In the genomic region with DNA sequence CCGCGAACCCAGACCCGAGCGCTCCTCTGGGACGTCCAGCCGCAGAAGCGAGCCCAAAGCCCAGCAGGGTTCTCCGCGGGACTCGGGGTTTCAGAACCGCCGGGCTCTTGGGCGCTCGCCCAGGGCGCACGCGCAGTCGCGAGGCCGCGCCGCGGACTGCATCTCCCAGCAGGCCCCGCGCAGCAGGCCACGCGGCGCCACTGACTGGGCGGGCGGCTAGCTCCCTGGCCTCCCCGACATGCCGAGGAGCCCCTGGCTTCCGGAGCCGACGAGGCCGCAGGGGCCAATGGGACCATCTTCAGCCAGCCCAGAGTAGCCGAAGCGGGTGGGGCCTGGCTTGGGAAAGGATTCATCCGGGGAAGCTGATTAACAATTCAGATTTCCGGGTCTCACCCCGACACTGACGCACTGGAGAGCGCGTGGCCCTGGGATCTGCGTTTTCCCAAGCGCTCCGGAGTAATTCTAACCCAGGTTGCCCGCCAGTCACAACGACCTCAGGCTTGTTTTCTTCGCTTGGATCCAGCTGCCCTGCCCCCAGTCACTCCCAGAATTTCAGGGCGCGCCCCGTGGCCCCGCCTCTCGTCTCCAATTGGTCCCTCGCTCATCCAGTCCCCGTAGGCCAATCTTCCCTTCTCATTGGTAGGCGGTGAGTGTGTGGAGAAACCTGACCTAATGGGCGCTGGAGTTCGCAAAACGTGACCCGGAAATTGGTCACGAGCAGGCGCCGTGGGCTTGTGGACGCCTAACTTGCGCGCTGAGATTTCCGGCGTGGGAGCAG, we compare ENCODE assay signal across 8 cellular contexts. TPM values are rescaled to one million over a fixed set of nuclear protein-coding genes. Genes with fewer than 3 reads are reported as not detected.
A peak's percentile ranks its signal among the peaks of the same experiment; 100 is the strongest.
DNase-seq lines count a peak whose midpoint lies in the region; ATAC-seq, FAIRE-seq and TF ChIP-seq lines count a peak whose summit lies in the region.

A gene (plus strand): TSS at position 745 of the 778 bp plus-strand sequence. CDS start 328 bp downstream, outside the sequence.

- H3K79me2 ChIP-seq in OCI-LY3 (ENCODE audit: low read length) (peaks cover 44% of the 10 kb centered on the region), endothelial cell of umbilical vein (ENCODE audit: control insufficient read depth, insufficient read depth, low read length) (peaks cover 35% of the 10 kb centered on the region)

- H4K20me1 ChIP-seq in OCI-LY3 (ENCODE audit: insufficient read depth, low read length) (no peaks in the 10 kb centered on the region), endothelial cell of umbilical vein (replicated peaks; ENCODE audit: control insufficient read depth, extremely low read depth, insufficient read depth, low read length) (no peaks in the 10 kb centered on the region)

- H3K4me1 Mint-ChIP-seq in Calu3 (ENCODE audit: low read depth, unreplicated experiment): peaks cover 10% of the 10 kb centered on the region

- peak within 1 kb of the TSS; percentile 96 for H3K4me2 ChIP-seq in OCI-LY3 (ENCODE audit: low read length)
- H3K4me2 ChIP-seq in endothelial cell of umbilical vein (ENCODE audit: insufficient read depth, low read length): peak within 1 kb of the TSS; percentile 93

- H3K4me3 Mint-ChIP-seq in Calu3 (ENCODE audit: low read depth, unreplicated experiment): peak within 1 kb of the TSS; percentile 90

- H3K4me3 ChIP-seq in OCI-LY3 (ENCODE audit: low read length) (peak within 1 kb of the TSS; percentile 95), endothelial cell of umbilical vein (replicated peaks in 1 of 3; ENCODE audit: insufficient read depth in 1 of 3, low read depth in 1 of 3, low read length in 3 of 3) (peak within 1 kb of the TSS; percentile 74 to 79 (median 77))

- no peaks in the 10 kb centered on the region for H3K9me1 ChIP-seq in endothelial cell of umbilical vein (replicated peaks; ENCODE audit: control insufficient read depth, extremely low read depth, insufficient read depth, low read length)

- H3K9me3 ChIP-seq in OCI-LY3 (ENCODE audit: insufficient read depth, low read length) (peaks cover 3% of the 10 kb centered on the region; the same call in 1 of the 2 replicates), endothelial cell of umbilical vein (replicated peaks; ENCODE audit: control insufficient read depth, insufficient read depth, low read length) (no peaks in the 10 kb centered on the region)

- ATAC-seq in GM21515 (IDR thresholded peaks at IDR 0.05; ENCODE audit: unreplicated experiment): peak; percentile 79

- H3K27ac Mint-ChIP-seq in Calu3 (ENCODE audit: unreplicated experiment): peak within 1 kb of the TSS; percentile 95

- H3K36me3 Mint-ChIP-seq in Calu3 (ENCODE audit: insufficient read depth, unreplicated experiment): peaks cover 59% of the 10 kb centered on the region

- no peaks in the 10 kb centered on the region for H3K27me3 ChIP-seq in OCI-LY3 (ENCODE audit: low read depth, low read length)
- H3K27me3 ChIP-seq in endothelial cell of umbilical vein (ENCODE audit: control insufficient read depth in 2 of 2, insufficient read depth in 2 of 2, low read length in 2 of 2): peaks cover 2 to 6% of the 10 kb centered on the region in 2 experiments

- BruUV-seq in Calu3 (replicated peaks; lab: Mats Ljungman, UMichigan) (TSS peak; percentile 84), endothelial cell of umbilical vein (replicated peaks; lab: Mats Ljungman, UMichigan) (TSS peak; percentile 71)

- intact Hi-C loops in Calu3 (cut with micrococcal nuclease; ENCODE audit: unreplicated experiment) (loop anchor here (10.0 kb wide), 1 partner anchor 222 kb away; a partner anchor contains a TSS), endothelial cell of umbilical vein (cut with micrococcal nuclease) (loop anchor here (1.0 to 2.0 kb wide), 6 partner anchors 19 to 217 kb away; a partner anchor contains a TSS)

- peaks cover 38% of the 10 kb centered on the region for H3K36me3 ChIP-seq in OCI-LY3 (replicated peaks; ENCODE audit: low read depth, low read length)
- peaks cover 0 to 5% of the 10 kb centered on the region in 2 experiments for H3K36me3 ChIP-seq in endothelial cell of umbilical vein (ENCODE audit: control insufficient read depth in 2 of 2, extremely low read depth in 1 of 2, insufficient read depth in 2 of 2, low read length in 2 of 2)

- CTCF ChIA-PET in Calu3 (lab: Charles Lee) (interaction anchor here (0.9 to 1.3 kb wide), 6 partner anchors 11 to 251 kb away, joined by 3 to 5 read pairs (median 4); no protein-coding TSS in a partner anchor), endothelial cell of umbilical vein (lab: Charles Lee) (interaction anchor here (1.0 to 3.2 kb wide), 7 partner anchors 9 to 218 kb away, joined by 3 to 21 read pairs (median 4); a partner anchor contains a TSS)

- peak within 1 kb of the TSS; percentile 92 for H2AFZ ChIP-seq in OCI-LY3 (ENCODE audit: low read depth, low read length)
- peak within 1 kb of the TSS; percentile 69 for H2AFZ ChIP-seq in endothelial cell of umbilical vein (ENCODE audit: low read depth, low read length)

- DNase-seq in Calu3 (peak; percentile 98), HuH-7 (ENCODE audit: low spot score) (peak; percentile 98), endothelial cell of umbilical vein (ENCODE audit: low read depth, low spot score) (peak; percentile 98), midbrain (lab: John Stamatoyannopoulos, UW) (peak; percentile 99)
- peak; percentile 94 for DNase-seq in activated CD8-positive, alpha-beta memory T cell treated with anti-CD3 and anti-CD28 coated beads, Interleukin-2, amount 50 U/mL, for 48 hours
- DNase-seq in stimulated activated CD8-positive, alpha-beta memory T cell treated with anti-CD3 and anti-CD28 coated beads, Interleukin-2, amount 100 ng/mL, for 1 hour (ENCODE audit: low read depth in 2 of 2): peak; percentile 79 to 86

- H3K9ac ChIP-seq in OCI-LY3 (ENCODE audit: low read length) (peak within 1 kb of the TSS; percentile 99), endothelial cell of umbilical vein (replicated peaks; ENCODE audit: extremely low read depth, insufficient read depth, low read length) (peak within 1 kb of the TSS; percentile 86)

- H3K4me1 ChIP-seq in OCI-LY3 (ENCODE audit: low read length) (peaks cover 16% of the 10 kb centered on the region), endothelial cell of umbilical vein (ENCODE audit: control insufficient read depth, extremely low read depth, insufficient read depth, low read length) (peaks cover 13% of the 10 kb centered on the region)

- no peaks in the 10 kb centered on the region for H3K9me3 Mint-ChIP-seq in Calu3 (ENCODE audit: low read depth, unreplicated experiment)

- H3K27me3 Mint-ChIP-seq in Calu3 (ENCODE audit: unreplicated experiment): peaks cover 11% of the 10 kb centered on the region

- peak; percentile 98 for FAIRE-seq in endothelial cell of umbilical vein (lab: Jason Lieb, UNC)

- dilution Hi-C loops in endothelial cell of umbilical vein (cut with MboI; ENCODE audit: extremely low pct_ligation_motif_present, low sequenced_read_pairs): no loop called here

- no peak for TF ChIP-seq CTCF in Calu3 (IDR thresholded peaks at IDR 0.05; ENCODE audit: unreplicated experiment)
- no peak for TF ChIP-seq CTCF in OCI-LY3 (IDR thresholded peaks at IDR 0.05; ENCODE audit: low read depth, low read length)
- no peak for TF ChIP-seq CTCF in endothelial cell of umbilical vein (IDR thresholded peaks at IDR 0.05; ENCODE audit: extremely low read depth in 1 of 2, insufficient read depth in 1 of 2, low read depth in 1 of 2, low read length in 2 of 2)

- H3K27ac ChIP-seq in OCI-LY3 (ENCODE audit: low read length) (peak within 1 kb of the TSS; percentile 94), endothelial cell of umbilical vein (ENCODE audit: insufficient read depth, low read depth, low read length) (peak within 1 kb of the TSS; percentile 92)

- TF ChIP-seq POLR2A in endothelial cell of umbilical vein (IDR thresholded peaks at IDR 0.05; ENCODE audit: low read depth, low read length): peak; percentile 75

- POLR2A ChIA-PET in endothelial cell of umbilical vein (lab: Charles Lee): interaction anchor here (1.3 to 1.6 kb wide), 4 partner anchors 22 to 218 kb away, joined by 3 to 7 read pairs (median 4); a partner anchor contains a TSS

TF ChIP-seq in endothelial cell of umbilical vein, 7 proteins besides CTCF, POLR2A, EP300 and RAD21:
- TF ChIP-seq, protein P1, sequence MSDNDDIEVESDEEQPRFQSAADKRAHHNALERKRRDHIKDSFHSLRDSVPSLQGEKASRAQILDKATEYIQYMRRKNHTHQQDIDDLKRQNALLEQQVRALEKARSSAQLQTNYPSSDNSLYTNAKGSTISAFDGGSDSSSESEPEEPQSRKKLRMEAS (IDR thresholded peaks at IDR 0.05; ENCODE audit: insufficient read depth, insufficient read length): peak; percentile 81
- TF ChIP-seq JUN (IDR thresholded peaks at IDR 0.05; ENCODE audit: borderline replicate concordance, insufficient read depth, insufficient read length, low read depth): peak; percentile 8
- peak; percentile 83 for TF ChIP-seq POLR2AphosphoS5 (IDR thresholded peaks at IDR 0.05; ENCODE audit: insufficient read depth, low read depth, low read length)
- TF ChIP-seq FOS (IDR thresholded peaks at IDR 0.05; ENCODE audit: borderline replicate concordance, insufficient read depth, low read length): peak; percentile 25
- no peak for TF ChIP-seq GATA2 (IDR thresholded peaks at IDR 0.05; ENCODE audit: insufficient read depth, insufficient read length, low read depth, low read length)

RNA-seq across cellular contexts. Expression of the gene that starts here (rescaled TPM):
- total RNA-seq in Calu3 (2022) (46.9 and 51.2 TPM in 2 replicates), endothelial cell of umbilical vein (20.8 and 22.7 TPM in 2 replicates)
- 10.9 TPM in 2 replicates for polyA plus RNA-seq in endothelial cell of umbilical vein
- polyA plus RNA-seq in endothelial cell of umbilical vein (2011; cell fraction: cytosol; rRNA removed): 13.4 and 15.3 TPM in 2 replicates
- polyA plus RNA-seq in endothelial cell of umbilical vein (2011; cell fraction: nucleus; rRNA removed): 24.7 and 26.5 TPM in 2 replicates
- 25.5 and 27.8 TPM in 2 replicates for polyA plus RNA-seq in endothelial cell of umbilical vein (2012)
- 11.4 and 17.9 TPM in 2 replicates for polyA minus RNA-seq in endothelial cell of umbilical vein
- 12.7 TPM for polyA minus RNA-seq in endothelial cell of umbilical vein (2011; cell fraction: cytosol; rRNA and poly(A)+ RNA removed)
- 19.9 and 20.6 TPM in 2 replicates for polyA minus RNA-seq in endothelial cell of umbilical vein (2011; cell fraction: nucleus; rRNA and poly(A)+ RNA removed)

Comparison
In these comparisons a context has a peak if more than half of its experiments do, and no peak if none do; other contexts are left out.
1. Peak in every context shown above with its lines: DNase-seq, ATAC-seq, H3K4me3 ChIP-seq and H3K27ac ChIP-seq.